ENCODE assay signal across 13 cellular contexts in genomic region chr3:159186581-159186980, GRCh38.
DNase-seq lines count a peak whose midpoint lies in the region; ATAC-seq and TF ChIP-seq lines count a peak whose summit lies in the region.
"Had no signal": no experiment of that assay in that cellular context is flagged by ENCODE, and none has a peak within 500 bp of the region (broad histone marks: within the 10 kb centered on the region; RNA-seq: fewer than 3 reads in every experiment).

No MANE protein-coding gene starts in this region.

- no peaks in the 10 kb centered on the region for H3K36me3 Mint-ChIP-seq in Caco-2 (ENCODE audit: insufficient read depth, unreplicated experiment)
- H3K36me3 Mint-ChIP-seq: natural killer cell treated with Interleukin-12 subunit alpha and Interleukin-12 subunit beta and Interleukin-15 and Interleukin-18, amount 100 ng/mL, for 72 hours had no signal

- POLR2A ChIA-PET in Caco-2 (lab: Charles Lee): no interaction called here

- H3K9me3 Mint-ChIP-seq in Caco-2 (ENCODE audit: unreplicated experiment): no peaks in the 10 kb centered on the region

- BruUV-seq in Caco-2 (replicated peaks; lab: Mats Ljungman, UMichigan): no TSS peak

- no peaks in the 10 kb centered on the region for H3K9me3 ChIP-seq in Caco-2

- intact Hi-C loops in Caco-2 (cut with micrococcal nuclease; ENCODE audit: unreplicated experiment): no loop called here

- H3K4me3 ChIP-seq in GM12864 (ENCODE audit: low read depth, low read length): no peak overlapping the region
- H3K4me3 ChIP-seq in Caco-2 (ENCODE audit: low read depth, low read length): no peak overlapping the region

- H3K4me1 Mint-ChIP-seq in Caco-2 (ENCODE audit: low read depth, unreplicated experiment): no peaks in the 10 kb centered on the region

- no peaks in the 10 kb centered on the region for H3K27me3 ChIP-seq in Caco-2 (replicated peaks; ENCODE audit: control insufficient read depth, insufficient read depth, low read length)

- H3K4me1 ChIP-seq in Caco-2: no peaks in the 10 kb centered on the region

- ATAC-seq in GM19395 (IDR thresholded peaks at IDR 0.05; ENCODE audit: unreplicated experiment): peak; percentile 62
- peak; percentile 65 for ATAC-seq in HG02840 (IDR thresholded peaks at IDR 0.05; ENCODE audit: low FRiP score, unreplicated experiment)
- peak; percentile 59 for ATAC-seq in HG03520 (IDR thresholded peaks at IDR 0.05; ENCODE audit: unreplicated experiment)
- ATAC-seq: natural killer cell treated with Interleukin-12 subunit alpha and Interleukin-12 subunit beta and Interleukin-15 and Interleukin-18, amount 100 ng/mL, for 72 hours had no signal

- no peak overlapping the region for H3K4me3 Mint-ChIP-seq in Caco-2 (ENCODE audit: unreplicated experiment)
- H3K4me3 Mint-ChIP-seq: natural killer cell treated with Interleukin-12 subunit alpha and Interleukin-12 subunit beta and Interleukin-15 and Interleukin-18, amount 100 ng/mL, for 72 hours had no signal

- TF ChIP-seq CTCF in GM12864 (IDR thresholded peaks at IDR 0.05; ENCODE audit: low read depth, low read length, missing control alignments): no peak
- TF ChIP-seq CTCF in Caco-2 (IDR thresholded peaks at IDR 0.05; ENCODE audit: insufficient read depth in 1 of 2, low read depth in 1 of 2, low read length in 1 of 2, severe bottlenecking in 1 of 2, unreplicated experiment in 1 of 2): no peak

- no peak overlapping the region for H3K27ac Mint-ChIP-seq in Caco-2 (ENCODE audit: unreplicated experiment)
- H3K27ac Mint-ChIP-seq: natural killer cell treated with Interleukin-12 subunit alpha and Interleukin-12 subunit beta and Interleukin-15 and Interleukin-18, amount 100 ng/mL, for 72 hours had no signal

- no peaks in the 10 kb centered on the region for H3K36me3 ChIP-seq in Caco-2 (ENCODE audit: control insufficient read depth, insufficient read depth, low read length)

- DNase-seq in GM12864 (ENCODE audit: low read depth): peak; percentile 49
- no peak for DNase-seq in NAMALWA (ENCODE audit: low spot score)
- no peak for DNase-seq in midbrain (lab: John Stamatoyannopoulos, UW)
- DNase-seq in NCI-H774 (lab: John Stamatoyannopoulos, UW): no peak
- no peak for DNase-seq in Caco-2
- DNase-seq: activated naive CD4-positive, alpha-beta T cell; cerebellar nuclear complex; H7; small intestine had no signal

- CTCF ChIA-PET in Caco-2 (lab: Charles Lee): no interaction called here

- H3K27me3 Mint-ChIP-seq in Caco-2 (ENCODE audit: insufficient read depth, unreplicated experiment): peaks cover 3% of the 10 kb centered on the region
- H3K27me3 Mint-ChIP-seq: natural killer cell treated with Interleukin-12 subunit alpha and Interleukin-12 subunit beta and Interleukin-15 and Interleukin-18, amount 100 ng/mL, for 72 hours had no signal
